In genomic region chr6:125670586-125670985, GRCh38 we compare ENCODE assay signal across 16 cellular contexts.
DNase-seq lines count a peak whose midpoint lies in the region; ATAC-seq and TF ChIP-seq lines count a peak whose summit lies in the region.
"Had no signal": no experiment of that assay in that cellular context is flagged by ENCODE, and none has a peak within 500 bp of the region (broad histone marks: within the 10 kb centered on the region; RNA-seq: fewer than 3 reads in every experiment).

No MANE protein-coding gene starts in this region.

- H3K4me3 ChIP-seq in epithelial cell of esophagus (ENCODE audit: low read length) = no peak overlapping the region
- peak overlapping the region in 1 of 2 donors; percentile 8 for H3K4me3 ChIP-seq in stomach smooth muscle (ENCODE audit: low read length in 2 of 2)
- no peak overlapping the region for H3K4me3 ChIP-seq in Caco-2 (ENCODE audit: low read depth, low read length)
- H3K4me3 ChIP-seq: spleen had no signal

- BruUV-seq in Caco-2 (replicated peaks; lab: Mats Ljungman, UMichigan) = no TSS peak

- no peaks in the 10 kb centered on the region for H3K27me3 ChIP-seq in stomach smooth muscle (ENCODE audit: control insufficient read depth in 1 of 2, insufficient read depth in 2 of 2, low read length in 2 of 2)
- H3K27me3 ChIP-seq in Caco-2 (replicated peaks; ENCODE audit: control insufficient read depth, insufficient read depth, low read length) = no peaks in the 10 kb centered on the region

- no peak overlapping the region for H3K27ac Mint-ChIP-seq in Caco-2 (ENCODE audit: unreplicated experiment)
- H3K27ac Mint-ChIP-seq: activated CD8-positive, alpha-beta T cell treated with anti-CD3 and anti-CD28 coated beads for 36 hours; activated T-helper 17 cell treated with anti-CD3 and anti-CD28 coated beads, Interleukin-2, amount 50 U/mL, for 72 hours; B cell; immature natural killer cell; mesothelial cell of epicardium had no signal

- peaks cover 18% of the 10 kb centered on the region for H3K27me3 Mint-ChIP-seq in Caco-2 (ENCODE audit: insufficient read depth, unreplicated experiment)

- H3K9me3 ChIP-seq in stomach smooth muscle (ENCODE audit: control insufficient read depth in 2 of 2, low read length in 2 of 2) = no peaks in the 10 kb centered on the region
- no peaks in the 10 kb centered on the region for H3K9me3 ChIP-seq in Caco-2
- H3K9me3 ChIP-seq: spleen had no signal

- DNase-seq in NCI-H69 (lab: John Stamatoyannopoulos, UW) (peak; percentile 25), epithelial cell of esophagus (ENCODE audit: low read depth) (peak; percentile 5), islet precursor cell (peak; percentile 85), HuH-7 (ENCODE audit: low spot score) (no peak), SHP77 (lab: John Stamatoyannopoulos, UW) (no peak), Caco-2 (no peak)
- DNase-seq: activated CD8-positive, alpha-beta T cell treated with anti-CD3 and anti-CD28 coated beads for 36 hours; immature natural killer cell; spleen; stimulated activated naive CD8-positive, alpha-beta T cell treated with anti-CD3 and anti-CD28 coated beads, Interleukin-15, Interleukin-2, amounts not matched to agents 100 U/mL and 50 U/mL, for 24 hours had no signal

- no peak overlapping the region for H3K4me3 Mint-ChIP-seq in Caco-2 (ENCODE audit: unreplicated experiment)
- H3K4me3 Mint-ChIP-seq: activated CD8-positive, alpha-beta T cell treated with anti-CD3 and anti-CD28 coated beads for 36 hours; activated T-helper 17 cell treated with anti-CD3 and anti-CD28 coated beads, Interleukin-2, amount 50 U/mL, for 72 hours; B cell; immature natural killer cell; mesothelial cell of epicardium had no signal

- no peak overlapping the region for H3K9ac ChIP-seq in stomach smooth muscle (ENCODE audit: low read length in 2 of 2)

- CTCF ChIA-PET in Caco-2 (lab: Charles Lee) = no interaction called here

- peak overlapping the region; percentile 12 for H3K27ac ChIP-seq in stomach smooth muscle (ENCODE audit: low read length)
- H3K27ac ChIP-seq: spleen had no signal

- H3K4me1 Mint-ChIP-seq in Caco-2 (ENCODE audit: low read depth, unreplicated experiment) = no peaks in the 10 kb centered on the region
- H3K4me1 Mint-ChIP-seq: activated T-helper 17 cell treated with anti-CD3 and anti-CD28 coated beads, Interleukin-2, amount 50 U/mL, for 72 hours; B cell; immature natural killer cell had no signal

- H3K4me1 ChIP-seq in stomach smooth muscle (ENCODE audit: control insufficient read depth, insufficient read depth, low read length) (peaks cover 5% of the 10 kb centered on the region), Caco-2 (no peaks in the 10 kb centered on the region)
- H3K4me1 ChIP-seq: spleen had no signal

- intact Hi-C loops in Caco-2 (cut with micrococcal nuclease; ENCODE audit: unreplicated experiment) = no loop called here

- TF ChIP-seq CTCF in epithelial cell of esophagus (IDR thresholded peaks at IDR 0.05; ENCODE audit: insufficient read depth, low read depth, low read length, missing control alignments) (no peak), Caco-2 (IDR thresholded peaks at IDR 0.05; ENCODE audit: insufficient read depth in 1 of 2, low read depth in 1 of 2, low read length in 1 of 2, severe bottlenecking in 1 of 2, unreplicated experiment in 1 of 2) (no peak)

- H3K36me3 Mint-ChIP-seq in Caco-2 (ENCODE audit: insufficient read depth, unreplicated experiment) = no peaks in the 10 kb centered on the region
- H3K36me3 Mint-ChIP-seq: immature natural killer cell, mesothelial cell of epicardium had no signal

- POLR2A ChIA-PET in Caco-2 (lab: Charles Lee) = no interaction called here

- H3K36me3 ChIP-seq in stomach smooth muscle (ENCODE audit: control insufficient read depth in 2 of 2, insufficient read depth in 2 of 2, low read length in 2 of 2) (no peaks in the 10 kb centered on the region), Caco-2 (ENCODE audit: control insufficient read depth, insufficient read depth, low read length) (no peaks in the 10 kb centered on the region)
- H3K36me3 ChIP-seq: spleen had no signal

- H3K9me3 Mint-ChIP-seq in Caco-2 (ENCODE audit: unreplicated experiment) = no peaks in the 10 kb centered on the region
- H3K9me3 Mint-ChIP-seq: activated CD8-positive, alpha-beta T cell treated with anti-CD3 and anti-CD28 coated beads for 36 hours; activated T-helper 17 cell treated with anti-CD3 and anti-CD28 coated beads, Interleukin-2, amount 50 U/mL, for 72 hours; mesothelial cell of epicardium had no signal

- ATAC-seq in GM18498 (IDR thresholded peaks at IDR 0.05; ENCODE audit: unreplicated experiment) = no peak
- ATAC-seq: activated CD8-positive, alpha-beta T cell treated with anti-CD3 and anti-CD28 coated beads for 36 hours; activated T-helper 17 cell treated with anti-CD3 and anti-CD28 coated beads, Interleukin-2, amount 50 U/mL, for 72 hours; HepG2; stimulated activated naive CD8-positive, alpha-beta T cell treated with anti-CD3 and anti-CD28 coated beads, Interleukin-15, Interleukin-2, amounts not matched to agents 100 U/mL and 50 U/mL, for 24 hours had no signal

Comparison
In these comparisons a context has a peak if more than half of its experiments do, and no peak if none do; other contexts are left out.
1. DNase-seq: peak in NCI-H69 (single experiment), epithelial cell of esophagus (single experiment) and islet precursor cell (single experiment); none in HuH-7 (single experiment), SHP77 (0 of 2) and Caco-2 (0 of 2).